ENCODE assay signal across 24 cellular contexts in genomic region chr20:39676236-39676635, GRCh38.
"Had no signal": no experiment of that assay in that cellular context is flagged by ENCODE, and none has a peak within 500 bp of the region (broad histone marks: within the 10 kb centered on the region; RNA-seq: fewer than 3 reads in every experiment).

No MANE protein-coding gene starts in this region.

- H3K27me3 ChIP-seq: brain microvascular endothelial cell, esophagus squamous epithelium, gastroesophageal sphincter had no signal

- H3K4me1 ChIP-seq: gastroesophageal sphincter had no signal

- H3K36me3 ChIP-seq: brain microvascular endothelial cell, esophagus squamous epithelium, gastroesophageal sphincter, WERI-Rb-1 had no signal

- H3K4me3 ChIP-seq: esophagus squamous epithelium, gastroesophageal sphincter had no signal

- ATAC-seq: activated CD4-positive, CD25-positive, alpha-beta regulatory T cell treated with anti-CD3 and anti-CD28 coated beads, Interleukin-2, amount 50 U/mL, for 24 hours; activated CD8-positive, alpha-beta T cell treated with anti-CD3 and anti-CD28 coated beads for 36 hours; activated T-cell treated with anti-CD3 and anti-CD28 coated beads, Interleukin-2, amount 50 U/mL, for 4 hours; activated T-helper 17 cell treated with anti-CD3 and anti-CD28 coated beads, Interleukin-2, amount 50 U/mL, for 72 hours; gastroesophageal sphincter; T-helper 17 cell had no signal

- DNase-seq: activated B cell treated with CpG ODN at 0.5 μM for 24 hours; activated CD4-positive, alpha-beta T cell treated with anti-CD3 and anti-CD28 coated beads for 48 hours; activated CD4-positive, alpha-beta T cell treated with anti-CD3 and anti-CD28 coated beads, Interleukin-2, amount 50 U/mL, for 1 hour; activated CD4-positive, alpha-beta T cell treated with anti-CD3 and anti-CD28 coated beads, Interleukin-2, amount 50 U/mL, for 48 hours; activated CD8-positive, alpha-beta memory T cell treated with anti-CD3 and anti-CD28 coated beads for 24 hours; activated CD8-positive, alpha-beta T cell treated with anti-CD3 and anti-CD28 coated beads for 36 hours; activated effector memory CD4-positive, alpha-beta T cell treated with Interleukin-2 at 50 U/mL for 16 hours; activated gamma-delta T cell treated with Interleukin-2 at 50 U/mL for 16 hours; activated naive CD4-positive, alpha-beta T cell treated with anti-CD3 and anti-CD28 coated beads, Interleukin-2, amount 50 U/mL, for 16 hours; activated naive CD4-positive, alpha-beta T cell treated with Interleukin-2 at 50 U/mL for 16 hours; activated T-cell treated with anti-CD3 and anti-CD28 coated beads, Interleukin-2, amount 50 U/mL, for 4 hours; amniotic stem cell; brain microvascular endothelial cell; cortex of kidney; effector CD8-positive, alpha-beta T cell; esophagus squamous epithelium; T-helper 1 cell; T-helper 17 cell; T1000; WERI-Rb-1 had no signal

- H3K27ac ChIP-seq: brain microvascular endothelial cell, epithelial cell of prostate, gastroesophageal sphincter, WERI-Rb-1 had no signal
